ENCODE assay signal across 25 cellular contexts in the genomic region with DNA sequence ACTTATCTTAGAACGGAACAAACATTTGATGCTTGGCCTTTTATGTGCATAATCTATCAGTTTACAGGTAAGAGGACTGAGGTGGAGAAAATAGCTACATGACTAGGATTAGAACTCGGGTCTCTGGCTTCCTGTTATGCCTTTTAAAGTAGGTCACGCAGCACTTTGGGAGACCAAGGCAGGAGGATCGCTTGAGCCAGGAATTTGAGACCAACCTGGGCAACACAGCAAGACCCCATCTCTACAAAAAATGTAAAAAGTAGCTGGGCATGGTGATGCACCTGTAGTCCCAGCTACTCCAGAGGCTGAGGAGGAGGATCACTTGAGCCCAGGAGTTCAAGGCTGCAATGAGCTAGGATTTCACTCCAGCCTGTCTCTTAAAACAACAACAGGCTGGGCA.
"Had no signal": no experiment of that assay in that cellular context is flagged by ENCODE, and none has a peak within 500 bp of the region (broad histone marks: within the 10 kb centered on the region; RNA-seq: fewer than 3 reads in every experiment).

No MANE protein-coding gene starts in this region.

- ATAC-seq: mucosa of descending colon; naive thymus-derived CD4-positive, alpha-beta T cell; natural killer cell treated with Interleukin-12 subunit alpha and Interleukin-12 subunit beta and Interleukin-15 and Interleukin-18, amount 100 ng/mL, for 72 hours; psoas muscle; stimulated activated memory B cell treated with anti-CD40 and anti-IgM and Interleukin-4, amounts not matched to agents 10 μg/mL and 1 μg/mL and 100 μg/mL, for 72 hours; stimulated activated naive CD8-positive, alpha-beta T cell treated with anti-CD3 and anti-CD28 coated beads, Interleukin-15, amount 100 ng/mL, for 72 hours had no signal

- H3K36me3 ChIP-seq: left ventricle myocardium inferior, neutrophil, sigmoid colon, thyroid gland, transverse colon, upper lobe of left lung, vagina had no signal

- H3K9ac ChIP-seq: parathyroid adenoma had no signal

- H3K79me2 ChIP-seq: parathyroid adenoma had no signal

- H3K4me3 ChIP-seq: left ventricle myocardium inferior, lung, mucosa of descending colon, psoas muscle, sigmoid colon, thyroid gland, transverse colon, upper lobe of left lung, vagina had no signal

- DNase-seq: immature natural killer cell; kidney; left ventricle myocardium inferior; mucosa of descending colon; naive thymus-derived CD4-positive, alpha-beta T cell; occipital lobe; psoas muscle; sigmoid colon; small intestine; stimulated activated CD4-positive, alpha-beta T cell treated with anti-CD3 and anti-CD28 coated beads, Interleukin-1b, Interleukin-23, amount 100 ng/mL, for 48 hours; stimulated activated CD4-positive, alpha-beta T cell treated with anti-CD3 and anti-CD28 coated beads, Interleukin-2, amount 100 ng/mL, for 48 hours; stimulated activated CD4-positive, alpha-beta T cell treated with anti-CD3 and anti-CD28 coated beads, Interleukin-4, amount 100 ng/mL, for 4 hours; stimulated activated CD8-positive, alpha-beta memory T cell treated with anti-CD3 and anti-CD28 coated beads, Interleukin-4, amount 100 ng/mL, for 48 hours; stimulated activated naive CD4-positive, alpha-beta T cell treated with Interleukin-2 at 50 U/mL for 16 hours; stimulated activated naive CD8-positive, alpha-beta T cell treated with anti-CD3 and anti-CD28 coated beads, Interleukin-15, amount 100 ng/mL, for 72 hours; testis; thyroid gland; transverse colon had no signal

- H3K27ac ChIP-seq: left ventricle myocardium inferior, neutrophil, parathyroid adenoma, psoas muscle, sigmoid colon, testis, thyroid gland, transverse colon, upper lobe of left lung, vagina had no signal

- H3K4me1 ChIP-seq: parathyroid adenoma, psoas muscle, sigmoid colon, testis, thyroid gland, transverse colon, upper lobe of left lung, vagina had no signal

- H3K9me3 ChIP-seq: mucosa of descending colon, neutrophil, psoas muscle, testis, thyroid gland, transverse colon, upper lobe of left lung, vagina had no signal

- H3K27me3 ChIP-seq: testis, thyroid gland, upper lobe of left lung, vagina had no signal
